10 cellular contexts compared by ENCODE assay signal in the genomic region with DNA sequence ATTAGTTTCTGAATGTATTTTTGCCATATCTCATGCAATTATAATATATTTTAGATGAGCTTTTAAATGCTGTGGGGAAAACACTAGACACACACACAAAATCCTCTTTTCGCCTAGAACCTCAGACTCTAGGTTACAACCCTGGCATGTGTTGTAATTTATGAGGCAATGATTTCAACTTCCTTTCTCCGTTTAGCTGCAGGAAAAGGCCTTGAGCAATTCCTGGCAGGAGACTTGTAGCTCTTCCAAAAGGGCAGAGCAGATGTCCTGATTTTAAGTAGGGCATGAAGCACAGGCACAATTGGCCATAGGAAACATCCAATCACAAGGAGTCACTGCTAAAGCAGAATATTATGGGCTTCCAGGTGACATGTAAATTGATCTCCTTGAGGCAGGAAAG.
DNase-seq lines count a peak whose midpoint lies in the region; ATAC-seq and TF ChIP-seq lines count a peak whose summit lies in the region.
"Had no signal": no experiment of that assay in that cellular context is flagged by ENCODE, and none has a peak within 500 bp of the region (broad histone marks: within the 10 kb centered on the region; RNA-seq: fewer than 3 reads in every experiment).

No MANE protein-coding gene starts in this region.

- peaks cover 3% of the 10 kb centered on the region; the same call in 1 of the 2 replicates for H3K9me1 ChIP-seq in IMR-90 (ENCODE audit: insufficient read depth, low read length)

- H3K4ac ChIP-seq in IMR-90 (ENCODE audit: low read depth, low read length): no peak overlapping the region

- peak; percentile 76 for ATAC-seq in IMR-90 (ENCODE audit: low read depth)
- ATAC-seq in body of pancreas: peak; percentile 66
- ATAC-seq in left lung: peak; percentile 84

- no peak overlapping the region for H2BK15ac ChIP-seq in IMR-90 (ENCODE audit: low read depth, low read length)

- no peak overlapping the region for H3K27ac ChIP-seq in IMR-90 (ENCODE audit: insufficient read depth, low read length)
- H3K27ac ChIP-seq in body of pancreas: peak overlapping the region in 2 of 4 donors; percentile 15 to 27
- H3K27ac ChIP-seq in left lung: peak overlapping the region in 1 of 2 donors; percentile 78

- H3K4me1 ChIP-seq in IMR-90 (ENCODE audit: control insufficient read depth, insufficient read depth, low read length): peaks cover 2% of the 10 kb centered on the region; the same call in 1 of the 2 replicates
- peaks cover 9% of the 10 kb centered on the region for H3K4me1 ChIP-seq in body of pancreas
- peaks cover 5 to 20% of the 10 kb centered on the region in 2 donors for H3K4me1 ChIP-seq in left lung
- H3K4me1 ChIP-seq: HAP-1 had no signal

- H2AK9ac ChIP-seq in IMR-90 (replicated peaks; ENCODE audit: low read depth, low read length, poor library complexity): no peak overlapping the region

- POLR2A ChIA-PET in IMR-90 (lab: Charles Lee; ENCODE audit: unreplicated experiment): interaction anchor here (0.6 kb wide), 1 partner anchor 572 kb away, joined by 3 read pairs; no protein-coding TSS in a partner anchor

- DNase-seq in A172 (ENCODE audit: low spot score) (peak; percentile 57), IMR-90 (peak; percentile 78), body of pancreas (peak in 3 of 4 donors; percentile 10 to 56 (median 14)), left lung (no peak), DMS79 (lab: John Stamatoyannopoulos, UW) (no peak), GM20000 (ENCODE audit: low spot score) (no peak), RPMI8226 (no peak), GDM1 (lab: John Stamatoyannopoulos, UW) (no peak)
- DNase-seq: NK-92 treated with Interleukin-12 subunit alpha and Interleukin-12 subunit beta, amount 100 ng/mL, for 24 hours had no signal

- BruUV-seq in IMR-90 (replicated peaks; lab: Mats Ljungman, UMichigan): no TSS peak

- H2AFZ ChIP-seq in IMR-90 (replicated peaks; ENCODE audit: low read length, poor library complexity): no peak overlapping the region

- no peak overlapping the region for H3K4me3 ChIP-seq in IMR-90 (ENCODE audit: insufficient read depth, low read depth, low read length)
- H3K4me3 ChIP-seq in body of pancreas: no peak overlapping the region
- H3K4me3 ChIP-seq in left lung: no peak overlapping the region
- H3K4me3 ChIP-seq: HAP-1 had no signal

- H3K79me1 ChIP-seq in IMR-90 (ENCODE audit: low read depth in 1 of 2, low read length in 2 of 2): no peaks in the 10 kb centered on the region

- no peak overlapping the region for H3K56ac ChIP-seq in IMR-90 (ENCODE audit: extremely low read depth, insufficient read depth, low read length)

- H3K36me3 ChIP-seq in IMR-90 (ENCODE audit: control insufficient read depth, insufficient read depth, low read length): no peaks in the 10 kb centered on the region
- H3K36me3 ChIP-seq in body of pancreas (replicated peaks in 1 of 2; ENCODE audit: insufficient read depth in 1 of 2, low read depth in 2 of 2): no peaks in the 10 kb centered on the region
- no peaks in the 10 kb centered on the region for H3K36me3 ChIP-seq in left lung
- H3K36me3 ChIP-seq: HAP-1 had no signal

- H3K9me3 ChIP-seq in IMR-90 (ENCODE audit: control insufficient read depth, insufficient read depth, low read length): no peaks in the 10 kb centered on the region
- H3K9me3 ChIP-seq in body of pancreas: no peaks in the 10 kb centered on the region
- H3K9me3 ChIP-seq in left lung: no peaks in the 10 kb centered on the region
- H3K9me3 ChIP-seq: HAP-1 had no signal

- H2BK20ac ChIP-seq in IMR-90 (ENCODE audit: low read depth, low read length): no peak overlapping the region

- TF ChIP-seq RAD21 in IMR-90 (IDR thresholded peaks at IDR 0.05; ENCODE audit: low read length): no peak

- no peak overlapping the region for H3K4me2 ChIP-seq in IMR-90 (ENCODE audit: low read depth, low read length)

- no CpG with 5 or more reads among the region's 2 CpGs for whole genome bisulfite sequencing in IMR-90 (ENCODE audit: extremely low coverage in 2 of 2, insufficient read length in 1 of 2), 2 experiments
- 29 to 41% methylated on average over 2 of the region's 2 CpGs for WGBS in body of pancreas, 2 donors

- no peak overlapping the region for H3K9ac ChIP-seq in IMR-90 (ENCODE audit: low read depth, low read length)

- H2BK120ac ChIP-seq in IMR-90 (ENCODE audit: low read depth, low read length): no peak overlapping the region

- in situ Hi-C loops in IMR-90 (cut with MboI; ENCODE audit: low sequenced_read_pairs): no loop called here

- CTCF ChIA-PET in IMR-90 (lab: Yijun Ruan, JAX): interaction anchor here (0.6 to 1.0 kb wide), 3 partner anchors 10 to 618 kb away, joined by 3 read pairs; no protein-coding TSS in a partner anchor

- no peak overlapping the region for H3K23ac ChIP-seq in IMR-90 (ENCODE audit: low read depth, low read length)

- H3K14ac ChIP-seq in IMR-90 (replicated peaks; ENCODE audit: low read depth, low read length): no peak overlapping the region

- no peak overlapping the region for H4K91ac ChIP-seq in IMR-90 (ENCODE audit: insufficient read depth, low read depth, low read length)

- no peak for TF ChIP-seq POLR2A in IMR-90 (IDR thresholded peaks at IDR 0.05; ENCODE audit: low read depth, low read length)
- no peak for TF ChIP-seq POLR2A in body of pancreas (IDR thresholded peaks at IDR 0.05)

- intact Hi-C loops in IMR-90 (cut with micrococcal nuclease) (loop anchor here (10.0 kb wide), 1 partner anchor 498 kb away; a partner anchor contains a TSS), body of pancreas (cut with DNase I) (no loop called here), left lung (cut with DNase I) (no loop called here)

- H4K8ac ChIP-seq in IMR-90 (ENCODE audit: low read depth in 2 of 2, low read length in 2 of 2): no peak overlapping the region

- TF ChIP-seq CTCF in IMR-90 (conservative IDR thresholded peaks at IDR 0.05; ENCODE audit: low read depth, low read length): no peak
- no peak for TF ChIP-seq CTCF in body of pancreas (IDR thresholded peaks at IDR 0.05)
- TF ChIP-seq CTCF in left lung (IDR thresholded peaks at IDR 0.05): no peak
- no peak for TF ChIP-seq CTCF in GM20000 (IDR thresholded peaks at IDR 0.05; ENCODE audit: extremely low read depth, missing control alignments)

- dilution Hi-C loops in IMR-90 (cut with HindIII; ENCODE audit: low sequenced_read_pairs, unreplicated experiment): no loop called here

- H3K18ac ChIP-seq in IMR-90 (ENCODE audit: low read depth, low read length): no peak overlapping the region

- H3K27me3 ChIP-seq in IMR-90 (ENCODE audit: control insufficient read depth, insufficient read depth, low read length) (no peaks in the 10 kb centered on the region), body of pancreas (no peaks in the 10 kb centered on the region), left lung (no peaks in the 10 kb centered on the region)

- no peak overlapping the region for H4K5ac ChIP-seq in IMR-90 (ENCODE audit: low read depth, low read length)

- H2BK5ac ChIP-seq in IMR-90 (ENCODE audit: low read depth, low read length, poor library complexity, severe bottlenecking): no peak overlapping the region

- no peaks in the 10 kb centered on the region for H4K20me1 ChIP-seq in IMR-90 (ENCODE audit: insufficient read depth, low read length)

- no peak overlapping the region for H2AK5ac ChIP-seq in IMR-90 (ENCODE audit: low read depth, low read length)

TF ChIP-seq in IMR-90, 13 proteins besides CTCF, POLR2A, EP300 and RAD21:
- TF ChIP-seq CEBPB (IDR thresholded peaks at IDR 0.05; ENCODE audit: low read depth, low read length): peak; percentile 89
- no peak for TF ChIP-seq MXI1 (IDR thresholded peaks at IDR 0.05; ENCODE audit: borderline replicate concordance, low read depth, low read length)

Comparison
In these comparisons a context has a peak if more than half of its experiments do, and no peak if none do; other contexts are left out.
1. DNase-seq: peak in A172 (single experiment), IMR-90 (single experiment) and body of pancreas (3 of 4); none in left lung (0 of 2), DMS79 (single experiment), GM20000 (single experiment), RPMI8226 (single experiment) and GDM1 (single experiment).
2. Peak in every context shown above with its lines, with median percentiles within 50 percentile points of each other: ATAC-seq.